Comparison of ENCODE assay signal across 8 cellular contexts in genomic region chr2:106572541-106573148, GRCh38.
DNase-seq lines count a peak whose midpoint lies in the region; ATAC-seq and TF ChIP-seq lines count a peak whose summit lies in the region.

No MANE protein-coding gene starts in this region.

- H3K36me3 Mint-ChIP-seq in CD4-positive, alpha-beta T cell (ENCODE audit: low read depth) = no peaks in the 10 kb centered on the region
- H3K36me3 Mint-ChIP-seq in WTC11 = no peaks in the 10 kb centered on the region

- peaks cover 18% of the 10 kb centered on the region for H3K27me3 Mint-ChIP-seq in CD4-positive, alpha-beta T cell
- no peaks in the 10 kb centered on the region for H3K27me3 Mint-ChIP-seq in WTC11 (ENCODE audit: low read depth)

- no peaks in the 10 kb centered on the region for H3K27me3 ChIP-seq in CD4-positive, alpha-beta T cell (ENCODE audit: control insufficient read depth, insufficient read depth, low read length)
- H3K27me3 ChIP-seq in right lobe of liver = no peaks in the 10 kb centered on the region

- H3K36me3 ChIP-seq in right lobe of liver = no peaks in the 10 kb centered on the region

- TF ChIP-seq CTCF in CD4-positive, alpha-beta T cell (IDR thresholded peaks at IDR 0.05) = peak; percentile 12
- TF ChIP-seq CTCF in GM13976 (IDR thresholded peaks at IDR 0.05; ENCODE audit: borderline replicate concordance, control extremely low read depth, extremely low read depth, insufficient read depth, missing control alignments) (peak; percentile 27), WTC11 (IDR thresholded peaks at IDR 0.05) (peak; percentile 63), right lobe of liver (IDR thresholded peaks at IDR 0.05) (peak in 3 of 4 donors; percentile 44 to 60 (median 49))

- H3K4me1 Mint-ChIP-seq in CD4-positive, alpha-beta T cell (ENCODE audit: low read depth) = peaks cover under 1% of the 10 kb centered on the region
- H3K4me1 Mint-ChIP-seq in WTC11 = peaks cover 12% of the 10 kb centered on the region

- no peak overlapping the region for H3K27ac ChIP-seq in CD4-positive, alpha-beta T cell (ENCODE audit: low read depth, low read length)
- no peak overlapping the region for H3K27ac ChIP-seq in right lobe of liver

- no peaks in the 10 kb centered on the region for H3K4me1 ChIP-seq in right lobe of liver

- CTCF ChIA-PET in CD4-positive, alpha-beta T cell (lab: Charles Lee) = interaction anchor here (1.0 kb wide), 1 partner anchor 10 kb away, joined by 4 read pairs; no protein-coding TSS in a partner anchor
- CTCF ChIA-PET in WTC11 (lab: Charles Lee) = interaction anchor here (1.0 to 3.7 kb wide), 4 partner anchors 10 to 15 kb away, joined by 3 to 35 read pairs (median 8); no protein-coding TSS in a partner anchor

- in situ Hi-C loops in GM13976 (cut with MboI; ENCODE audit: low sequenced_read_pairs, unreplicated experiment) = no loop called here

- POLR2A ChIA-PET in CD4-positive, alpha-beta T cell (lab: Charles Lee) = no interaction called here
- POLR2A ChIA-PET in WTC11 (lab: Charles Lee) = interaction anchor here (1.6 kb wide), 1 partner anchor 12 kb away, joined by 6 read pairs; no protein-coding TSS in a partner anchor

- H3K9me3 Mint-ChIP-seq in CD4-positive, alpha-beta T cell = no peaks in the 10 kb centered on the region
- no peaks in the 10 kb centered on the region for H3K9me3 Mint-ChIP-seq in WTC11

- 27% methylated on average over 4 of the region's 4 CpGs for WGBS in right lobe of liver (ENCODE audit: insufficient coverage, low coverage, low lambda C conversion rate, missing lambda C conversion rate)

- no peaks in the 10 kb centered on the region for H3K9me3 ChIP-seq in CD4-positive, alpha-beta T cell (ENCODE audit: control insufficient read depth, low read length)
- no peaks in the 10 kb centered on the region for H3K9me3 ChIP-seq in right lobe of liver

- H3K27ac Mint-ChIP-seq in CD4-positive, alpha-beta T cell = no peak overlapping the region
- no peak overlapping the region for H3K27ac Mint-ChIP-seq in WTC11

- no peak overlapping the region for H3K4me3 Mint-ChIP-seq in CD4-positive, alpha-beta T cell
- no peak overlapping the region for H3K4me3 Mint-ChIP-seq in WTC11

- no peak for TF ChIP-seq POLR2A in right lobe of liver (IDR thresholded peaks at IDR 0.05)

- H3K4me3 ChIP-seq in right lobe of liver = no peak overlapping the region

- no peak for ATAC-seq in CD4-positive, alpha-beta T cell (ENCODE audit: poor library complexity)
- ATAC-seq in WTC11 (peak; percentile 47; the same call in 1 of the 2 replicates), right lobe of liver (peak in 1 of 4 donors; percentile 55), HG02885 (IDR thresholded peaks at IDR 0.05; ENCODE audit: poor library complexity, unreplicated experiment) (no peak), HG03045 (IDR thresholded peaks at IDR 0.05; ENCODE audit: unreplicated experiment) (no peak)

- no peak for DNase-seq in CD4-positive, alpha-beta T cell
- DNase-seq in GM13976 (ENCODE audit: low spot score) (no peak), WTC11 (ENCODE audit: low spot score) (peak; percentile 58), right lobe of liver (no peak), posterior vena cava (ENCODE audit: low spot score) (no peak), mesenteric fat pad (ENCODE audit: low spot score) (no peak)

- intact Hi-C loops in CD4-positive, alpha-beta T cell (cut with DNase I, micrococcal nuclease) = no loop called here
- intact Hi-C loops in right lobe of liver (cut with DNase I) (no loop called here), posterior vena cava (cut with DNase I) (no loop called here)

TF ChIP-seq in WTC11, 78 proteins besides CTCF, POLR2A, EP300 and RAD21:
- TF ChIP-seq ZNF317 (CRISPR knock-in tag; IDR thresholded peaks at IDR 0.05; ENCODE audit: borderline replicate concordance, low read depth) = peak; percentile 71
- no peak for TF ChIP-seq MXD4 (CRISPR knock-in tag; IDR thresholded peaks at IDR 0.05; ENCODE audit: borderline replicate concordance)

Comparison
In these comparisons a context has a peak if more than half of its experiments do, and no peak if none do; other contexts are left out.
1. CTCF ChIP-seq: peak in every context shown above with its lines; median percentile 63 in WTC11; 49 in right lobe of liver; 27 in GM13976; 12 in CD4-positive, alpha-beta T cell.